In the genomic region with DNA sequence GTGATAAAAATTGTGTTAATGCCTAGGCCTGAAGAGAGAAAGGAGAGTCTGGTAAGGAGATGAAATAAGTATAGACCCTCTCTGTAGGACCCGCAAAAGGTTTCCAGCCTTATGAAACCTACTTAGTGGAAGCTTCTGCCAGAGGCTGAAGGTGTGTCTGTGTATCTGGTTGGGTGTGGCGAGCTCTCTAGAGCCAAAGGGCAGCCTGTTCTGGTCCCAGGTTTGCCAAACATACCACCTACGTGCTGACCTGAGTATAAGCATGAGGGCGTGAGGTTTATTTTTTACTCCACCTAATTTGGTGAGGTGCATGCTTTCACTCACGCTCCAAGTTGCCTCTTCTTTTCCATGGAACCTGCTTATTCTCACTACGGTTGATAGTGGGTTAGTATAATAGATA, we compare ENCODE assay signal across 26 cellular contexts.
"Had no signal": no experiment of that assay in that cellular context is flagged by ENCODE, and none has a peak within 500 bp of the region (broad histone marks: within the 10 kb centered on the region; RNA-seq: fewer than 3 reads in every experiment).

No MANE protein-coding gene starts in this region.

- H3K9me3 Mint-ChIP-seq: activated CD4-positive, alpha-beta memory T cell treated with anti-CD3 and anti-CD28 coated beads for 36 hours; activated CD4-positive, alpha-beta T cell treated with anti-CD3 and anti-CD28 coated beads, Interleukin-2, amount 10 ng/mL, durations not matched to agents 24 days and 14 days; activated naive CD4-positive, alpha-beta T cell treated with anti-CD3 and anti-CD28 coated beads, Interleukin-2, amount 10 ng/mL, durations not matched to agents 7 days and 5 days; activated naive CD8-positive, alpha-beta T cell treated with anti-CD3 and anti-CD28 coated beads, Interleukin-2, amount 10 ng/mL, durations not matched to agents 7 days and 5 days; activated T-cell treated with anti-CD3 and anti-CD28 coated beads, Interleukin-2, amount 50 U/mL, for 24 hours; dendritic cell treated with granulocyte-macrophage colony-stimulating factor and Interleukin-4, amounts not matched to agents 40 ng/mL and 50 ng/mL, for 4 days; endodermal cell; mesothelial cell of epicardium; natural killer cell treated with Interleukin-12 subunit alpha and Interleukin-12 subunit beta and Interleukin-15 and Interleukin-18, amount 100 ng/mL, for 72 hours had no signal

- H3K27ac ChIP-seq: brain microvascular endothelial cell, esophagus muscularis mucosa, heart right ventricle, left ventricle myocardium inferior, right atrium auricular region, tibial nerve had no signal

- H3K36me3 ChIP-seq: brain microvascular endothelial cell, right atrium auricular region had no signal

- FAIRE-seq: astrocyte had no signal

- H3K27ac Mint-ChIP-seq: activated CD4-positive, alpha-beta memory T cell treated with anti-CD3 and anti-CD28 coated beads for 36 hours; activated CD4-positive, alpha-beta T cell treated with anti-CD3 and anti-CD28 coated beads, Interleukin-2, amount 10 ng/mL, durations not matched to agents 24 days and 14 days; activated naive CD4-positive, alpha-beta T cell treated with anti-CD3 and anti-CD28 coated beads, Interleukin-2, amount 10 ng/mL, durations not matched to agents 7 days and 5 days; activated naive CD8-positive, alpha-beta T cell treated with anti-CD3 and anti-CD28 coated beads, Interleukin-2, amount 10 ng/mL, durations not matched to agents 7 days and 5 days; activated T-cell treated with anti-CD3 and anti-CD28 coated beads, Interleukin-2, amount 50 U/mL, for 24 hours; dendritic cell treated with granulocyte-macrophage colony-stimulating factor and Interleukin-4, amounts not matched to agents 40 ng/mL and 50 ng/mL, for 4 days; endodermal cell; mesothelial cell of epicardium; natural killer cell treated with Interleukin-12 subunit alpha and Interleukin-12 subunit beta and Interleukin-15 and Interleukin-18, amount 100 ng/mL, for 72 hours had no signal

- H3K27me3 Mint-ChIP-seq: activated CD4-positive, alpha-beta memory T cell treated with anti-CD3 and anti-CD28 coated beads for 36 hours; activated CD4-positive, alpha-beta T cell treated with anti-CD3 and anti-CD28 coated beads, Interleukin-2, amount 10 ng/mL, durations not matched to agents 24 days and 14 days; activated naive CD4-positive, alpha-beta T cell treated with anti-CD3 and anti-CD28 coated beads, Interleukin-2, amount 10 ng/mL, durations not matched to agents 7 days and 5 days; activated naive CD8-positive, alpha-beta T cell treated with anti-CD3 and anti-CD28 coated beads, Interleukin-2, amount 10 ng/mL, durations not matched to agents 7 days and 5 days; activated T-cell treated with anti-CD3 and anti-CD28 coated beads, Interleukin-2, amount 50 U/mL, for 24 hours; dendritic cell treated with granulocyte-macrophage colony-stimulating factor and Interleukin-4, amounts not matched to agents 40 ng/mL and 50 ng/mL, for 4 days; natural killer cell treated with Interleukin-12 subunit alpha and Interleukin-12 subunit beta and Interleukin-15 and Interleukin-18, amount 100 ng/mL, for 72 hours had no signal

- H3K4me3 ChIP-seq: esophagus muscularis mucosa, heart right ventricle, left ventricle myocardium inferior, right atrium auricular region, tibial nerve had no signal

- H3K27me3 ChIP-seq: brain microvascular endothelial cell, esophagus muscularis mucosa, heart right ventricle, right atrium auricular region, tibial nerve had no signal

- H3K4me3 Mint-ChIP-seq: activated CD4-positive, alpha-beta memory T cell treated with anti-CD3 and anti-CD28 coated beads for 36 hours; activated CD4-positive, alpha-beta T cell treated with anti-CD3 and anti-CD28 coated beads, Interleukin-2, amount 10 ng/mL, durations not matched to agents 24 days and 14 days; activated naive CD4-positive, alpha-beta T cell treated with anti-CD3 and anti-CD28 coated beads, Interleukin-2, amount 10 ng/mL, durations not matched to agents 7 days and 5 days; activated naive CD8-positive, alpha-beta T cell treated with anti-CD3 and anti-CD28 coated beads, Interleukin-2, amount 10 ng/mL, durations not matched to agents 7 days and 5 days; activated T-cell treated with anti-CD3 and anti-CD28 coated beads, Interleukin-2, amount 50 U/mL, for 24 hours; dendritic cell treated with granulocyte-macrophage colony-stimulating factor and Interleukin-4, amounts not matched to agents 40 ng/mL and 50 ng/mL, for 4 days; endodermal cell; mesothelial cell of epicardium; natural killer cell treated with Interleukin-12 subunit alpha and Interleukin-12 subunit beta and Interleukin-15 and Interleukin-18, amount 100 ng/mL, for 72 hours had no signal

- ATAC-seq: heart right ventricle; natural killer cell treated with Interleukin-12 subunit alpha and Interleukin-12 subunit beta and Interleukin-15 and Interleukin-18, amount 100 ng/mL, for 72 hours had no signal

- DNase-seq: activated CD4-positive, alpha-beta memory T cell treated with anti-CD3 and anti-CD28 coated beads for 36 hours; activated CD4-positive, alpha-beta T cell treated with anti-CD3 and anti-CD28 coated beads, Interleukin-2, amount 10 ng/mL, durations not matched to agents 24 days and 14 days; activated CD4-positive, CD25-positive, alpha-beta regulatory T cell treated with anti-CD3 and anti-CD28 coated beads, Interleukin-2, amount 50 U/mL, for 72 hours; activated CD8-positive, alpha-beta memory T cell treated with anti-CD3 and anti-CD28 coated beads, Interleukin-2, amount 50 U/mL, for 48 hours; activated gamma-delta T cell; activated naive CD4-positive, alpha-beta T cell treated with anti-CD3 and anti-CD28 coated beads, Interleukin-2, amount 10 ng/mL, durations not matched to agents 7 days and 5 days; activated naive CD8-positive, alpha-beta T cell treated with anti-CD3 and anti-CD28 coated beads, Interleukin-2, amount 10 ng/mL, durations not matched to agents 7 days and 5 days; activated T-cell treated with anti-CD3 and anti-CD28 coated beads, Interleukin-2, amount 50 U/mL, for 24 hours; amniotic stem cell; brain microvascular endothelial cell; endodermal cell; foreskin melanocyte; heart right ventricle; kidney glomerular epithelial cell; left ventricle myocardium inferior; stimulated activated CD4-positive, alpha-beta T cell treated with anti-CD3 and anti-CD28 coated beads, Interleukin-15, amount 100 ng/mL, for 24 hours; stimulated activated CD4-positive, alpha-beta T cell treated with anti-CD3 and anti-CD28 coated beads, Interleukin-2, amount 100 ng/mL, for 24 hours; stimulated activated naive CD4-positive, alpha-beta T cell; T-helper 2 cell had no signal

- H3K36me3 Mint-ChIP-seq: activated naive CD4-positive, alpha-beta T cell treated with anti-CD3 and anti-CD28 coated beads, Interleukin-2, amount 10 ng/mL, durations not matched to agents 7 days and 5 days; activated naive CD8-positive, alpha-beta T cell treated with anti-CD3 and anti-CD28 coated beads, Interleukin-2, amount 10 ng/mL, durations not matched to agents 7 days and 5 days; natural killer cell treated with Interleukin-12 subunit alpha and Interleukin-12 subunit beta and Interleukin-15 and Interleukin-18, amount 100 ng/mL, for 72 hours had no signal

- H3K9me3 ChIP-seq: esophagus muscularis mucosa, heart right ventricle, left ventricle myocardium inferior, right atrium auricular region, tibial nerve had no signal
